ENCODE assay signal across 26 cellular contexts in genomic region chr10:98125940-98126631, GRCh38. TPM values are rescaled to one million over a fixed set of nuclear protein-coding genes. Genes with fewer than 3 reads are reported as not detected.
DNase-seq lines count a peak whose midpoint lies in the region; ATAC-seq, FAIRE-seq and TF ChIP-seq lines count a peak whose summit lies in the region.
"Had no signal": no experiment of that assay in that cellular context is flagged by ENCODE, and none has a peak within 500 bp of the region (broad histone marks: within the 10 kb centered on the region; RNA-seq: fewer than 3 reads in every experiment).

No MANE protein-coding gene starts in this region.

- H4K91ac ChIP-seq in H1 (replicated peaks; ENCODE audit: insufficient read length, low read length) = no peak overlapping the region

- H3K4me1 ChIP-seq in H1 (replicated peaks in 1 of 4; ENCODE audit: control insufficient read depth in 3 of 4, insufficient read depth in 4 of 4, low read length in 3 of 4) = no peaks in the 10 kb centered on the region
- H3K4me1 ChIP-seq in psoas muscle = no peaks in the 10 kb centered on the region
- H3K4me1 ChIP-seq: esophagus squamous epithelium, tibial artery had no signal

- no peak overlapping the region for H2BK15ac ChIP-seq in H1 (ENCODE audit: low read length)

- CTCF ChIA-PET in H1 (lab: Charles Lee; ENCODE audit: partially characterized antibody) = interaction anchor here (0.9 to 1.2 kb wide), 2 partner anchors 8 to 44 kb away, joined by 3 to 4 read pairs; partner anchors contain the start of gene R3HCC1L

- no peak for FAIRE-seq in H1 (lab: Jason Lieb, UNC)
- FAIRE-seq in urothelium cell line (lab: Jason Lieb, UNC) = peak; percentile 72
- FAIRE-seq: A204.1, colon had no signal

- no peak overlapping the region for H3K4ac ChIP-seq in H1 (replicated peaks; ENCODE audit: insufficient read length, low read depth, low read length)

- H4K20me1 ChIP-seq in H1 (replicated peaks in 1 of 2; ENCODE audit: control insufficient read depth in 1 of 2, insufficient read depth in 2 of 2, low read length in 2 of 2) = no peaks in the 10 kb centered on the region

- peak; percentile 33 for DNase-seq in NCI-H2171 treated with DMSO at 0.1 percent for 48 hours (lab: John Stamatoyannopoulos, UW)
- no peak for DNase-seq in NCI-H2171 (lab: John Stamatoyannopoulos, UW)
- DNase-seq in MG63 = peak; percentile 20
- DNase-seq in H1 (ENCODE audit: low read depth in 1 of 2, low spot score in 2 of 2) = no peak
- peak; percentile 29 for DNase-seq in urothelium cell line (ENCODE audit: low spot score)
- no peak for DNase-seq in iPS-NIHi11 (ENCODE audit: low spot score)
- no peak for DNase-seq in psoas muscle
- DNase-seq: activated CD8-positive, alpha-beta T cell treated with anti-CD3 and anti-CD28 coated beads, Interleukin-2, amount 10 ng/mL, durations not matched to agents 7 days and 5 days; activated gamma-delta T cell treated with Interleukin-2 at 50 U/mL for 16 hours; brain microvascular endothelial cell; C1 segment of cervical spinal cord; esophagus squamous epithelium; kidney glomerular epithelial cell; NCI-H1105; NCI-H2081 treated with DMSO at 0.1 percent for 48 hours; nucleus accumbens; RPMI8226; stimulated activated CD4-positive, alpha-beta T cell treated with anti-CD3 and anti-CD28 coated beads, Interleukin-12 subunit alpha, Interleukin-12 subunit beta, amount 100 ng/mL, for 4 hours; stimulated activated naive CD8-positive, alpha-beta T cell treated with anti-CD3 and anti-CD28 coated beads, Interleukin-15, amount 100 ng/mL, for 72 hours; tibial artery had no signal

- TF ChIP-seq CTCF in H1 (IDR thresholded peaks at IDR 0.05; ENCODE audit: control extremely low read depth in 1 of 3, insufficient read depth in 1 of 3, low read depth in 1 of 3, low read length in 3 of 3) = no peak
- TF ChIP-seq CTCF in psoas muscle (IDR thresholded peaks at IDR 0.05) = no peak

- H2BK12ac ChIP-seq in H1 (ENCODE audit: low read depth, low read length) = no peak overlapping the region

- H3K4me2 ChIP-seq in H1 (ENCODE audit: insufficient read depth in 1 of 2, low read depth in 2 of 2, low read length in 2 of 2) = no peak overlapping the region

- H3K14ac ChIP-seq in H1 (ENCODE audit: insufficient read length) = no peak overlapping the region

- H3K27me3 ChIP-seq in MG63 (peaks cover 2% of the 10 kb centered on the region; the same call in 1 of the 2 replicates), H1 (replicated peaks in 1 of 4; ENCODE audit: control insufficient read depth in 3 of 4, extremely low read depth in 1 of 4, insufficient read depth in 3 of 4, low read length in 3 of 4) (no peaks in the 10 kb centered on the region), psoas muscle (ENCODE audit: insufficient read depth in 3 of 3, low read length in 2 of 3) (no peaks in the 10 kb centered on the region)
- H3K27me3 ChIP-seq: brain microvascular endothelial cell had no signal

- H3K23ac ChIP-seq in H1 (ENCODE audit: insufficient read length) = no peak overlapping the region

- no peak for TF ChIP-seq EP300 in H1 (IDR thresholded peaks at IDR 0.05; ENCODE audit: borderline replicate concordance in 1 of 2, low read depth in 2 of 2, low read length in 2 of 2)

- TF ChIP-seq POLR2A in H1 (IDR thresholded peaks at IDR 0.05; ENCODE audit: control extremely low read depth in 1 of 2, low read depth in 2 of 2, low read length in 2 of 2) = no peak

- no peak overlapping the region for H2AK5ac ChIP-seq in H1 (ENCODE audit: low read depth, low read length)

- no peak overlapping the region for H3K9ac ChIP-seq in H1 (replicated peaks in 1 of 4; ENCODE audit: extremely low read depth in 1 of 4, low read depth in 3 of 4, low read length in 3 of 4)

- no peak overlapping the region for H3K56ac ChIP-seq in H1 (replicated peaks; ENCODE audit: insufficient read length, low read depth, low read length)

- intact Hi-C loops in psoas muscle (cut with DNase I) = no loop called here

- H3K23me2 ChIP-seq in H1 (ENCODE audit: low read depth, low read length) = no peaks in the 10 kb centered on the region

- H3K27ac ChIP-seq in H1 (ENCODE audit: low read depth, low read length) = no peak overlapping the region
- no peak overlapping the region for H3K27ac ChIP-seq in psoas muscle
- H3K27ac ChIP-seq: brain microvascular endothelial cell, esophagus squamous epithelium, tibial artery had no signal

- no peak overlapping the region for H2BK5ac ChIP-seq in H1 (ENCODE audit: low read depth, low read length)

- H4K5ac ChIP-seq in H1 (ENCODE audit: insufficient read length, low read depth, low read length) = no peak overlapping the region

- TF ChIP-seq RAD21 in H1 (IDR thresholded peaks at IDR 0.05 in 1 of 2, conservative IDR thresholded peaks at IDR 0.05 in 1 of 2; ENCODE audit: low read depth in 2 of 2, low read length in 2 of 2) = no peak

- ATAC-seq in psoas muscle = no peak
- ATAC-seq in HG02981 (IDR thresholded peaks at IDR 0.05; ENCODE audit: unreplicated experiment) = no peak
- ATAC-seq: activated CD4-positive, CD25-positive, alpha-beta regulatory T cell treated with anti-CD3 and anti-CD28 coated beads, Interleukin-2, amount 50 U/mL, for 24 hours; activated CD8-positive, alpha-beta T cell treated with anti-CD3 and anti-CD28 coated beads, Interleukin-2, amount 10 ng/mL, durations not matched to agents 7 days and 5 days; stimulated activated naive CD8-positive, alpha-beta T cell treated with anti-CD3 and anti-CD28 coated beads, Interleukin-15, amount 100 ng/mL, for 72 hours had no signal

- peaks cover 2% of the 10 kb centered on the region; the same call in 1 of the 2 replicates for H3K9me3 ChIP-seq in MG63
- H3K9me3 ChIP-seq in H1 (ENCODE audit: insufficient read depth in 2 of 2, low read depth in 1 of 2, low read length in 1 of 2) = peaks cover 9 to 10% of the 10 kb centered on the region in 2 experiments; a peak in 2 of 4 replicates
- no peaks in the 10 kb centered on the region for H3K9me3 ChIP-seq in psoas muscle

- no peaks in the 10 kb centered on the region for H3K79me2 ChIP-seq in H1 (ENCODE audit: control insufficient read depth in 1 of 2, insufficient read depth in 2 of 2, low read length in 2 of 2)

- H3K18ac ChIP-seq in H1 (ENCODE audit: extremely low read depth, low read length) = no peak overlapping the region

- H3K79me1 ChIP-seq in H1 (ENCODE audit: low read depth, low read length) = no peaks in the 10 kb centered on the region

- H4K8ac ChIP-seq in H1 (ENCODE audit: extremely low read depth, insufficient read depth, low read length) = no peak overlapping the region

- POLR2A ChIA-PET in H1 (lab: Charles Lee; ENCODE audit: partially characterized antibody) = interaction anchor here (1.1 kb wide), 1 partner anchor 10 kb away, joined by 3 read pairs; no protein-coding TSS in a partner anchor

- peak overlapping the region; percentile 85 for H2AFZ ChIP-seq in H1 (ENCODE audit: low read length)

- H3K4me3 ChIP-seq in MG63 (no peak overlapping the region), H1 (ENCODE audit: extremely low read depth in 1 of 4, insufficient read depth in 2 of 4, low read depth in 3 of 4, low read length in 4 of 4) (no peak overlapping the region), psoas muscle (no peak overlapping the region)
- H3K4me3 ChIP-seq: esophagus squamous epithelium, HAP-1, lung, tibial artery had no signal

- WGBS in H1 (ENCODE audit: extremely low coverage in 1 of 2, insufficient coverage in 1 of 2, insufficient read length in 1 of 2, insufficient replicate concordance in 2 of 2, low coverage in 1 of 2, low lambda C conversion rate in 2 of 2, missing lambda C conversion rate in 1 of 2), 2 experiments = 84% methylated on average over 6 of the region's 6 CpGs; no CpG with 5 or more reads in 1 of the 2 experiments
- 65 to 71% (median 68%) methylated on average over 6 of the region's 6 CpGs for WGBS in psoas muscle, 3 donors

- no peak overlapping the region for H2BK20ac ChIP-seq in H1 (ENCODE audit: low read length)

- H3K36me3 ChIP-seq in MG63 (no peaks in the 10 kb centered on the region), H1 (ENCODE audit: control insufficient read depth in 2 of 4, insufficient read depth in 4 of 4, low read length in 3 of 4) (no peaks in the 10 kb centered on the region), psoas muscle (ENCODE audit: insufficient read depth in 1 of 2, low read depth in 1 of 2) (no peaks in the 10 kb centered on the region)
- H3K36me3 ChIP-seq: brain microvascular endothelial cell, esophagus squamous epithelium, HAP-1, tibial artery had no signal

- no peak overlapping the region for H2BK120ac ChIP-seq in H1 (replicated peaks; ENCODE audit: low read depth, low read length)

TF ChIP-seq in H1, 55 proteins besides CTCF, POLR2A, EP300 and RAD21 (continues in another document):
- TF ChIP-seq GABPA (IDR thresholded peaks at IDR 0.05; ENCODE audit: borderline replicate concordance, insufficient read depth, low read length) (no peak), YY1 (IDR thresholded peaks at IDR 0.05; ENCODE audit: low read depth, low read length) (0 out of 2 replicates have a peak, but pooled peaks have one; percentile 41), ZNF274 (IDR thresholded peaks at IDR 0.05; ENCODE audit: borderline replicate concordance, extremely low read depth, low read length) (no peak), USF2 (IDR thresholded peaks at IDR 0.05; ENCODE audit: low read length) (no peak)
- TF ChIP-seq, protein P1, sequence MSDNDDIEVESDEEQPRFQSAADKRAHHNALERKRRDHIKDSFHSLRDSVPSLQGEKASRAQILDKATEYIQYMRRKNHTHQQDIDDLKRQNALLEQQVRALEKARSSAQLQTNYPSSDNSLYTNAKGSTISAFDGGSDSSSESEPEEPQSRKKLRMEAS (IDR thresholded peaks at IDR 0.05) = no peak

RNA-seq across cellular contexts. Expression of gene R3HCC1L, which starts 8.4 kb away (rescaled TPM):
- total RNA-seq in MG63 (2014; rRNA removed; shearing (Covaris generic); ENCODE audit: low replicate concordance) = 6.3 and 7.1 TPM in 2 replicates
- 13.9 and 16.6 TPM in 2 replicates for total RNA-seq in H1 (2021; fragmentation: NEBNext Ultra II Directional; extraction: Animal tissue kit (Norgen Biotek cat#: 25700))
- 4.6 and 6.9 TPM in 2 replicates for polyA plus RNA-seq in H1 (2011; rRNA removed)
- 10.4 TPM for polyA plus RNA-seq in H1 (2011; cell fraction: cytosol; rRNA removed)
- polyA plus RNA-seq in H1 (2011; cell fraction: nucleus; rRNA removed) = 4.4 TPM
- polyA plus RNA-seq in H1 (2012, experiment 1 of 2) = 13.7 to 15.7 TPM (median 14.7 TPM) in 4 replicates
- 0.66 TPM for polyA plus RNA-seq in H1 (2012, experiment 2 of 2)
- 12.1 TPM for polyA plus RNA-seq in H1 (2013, experiment 1 of 2)
- 11.9 TPM for polyA plus RNA-seq in H1 (2013, experiment 2 of 2)
- polyA minus RNA-seq in H1 (2011; rRNA and poly(A)+ RNA removed) = 18.1 and 24.4 TPM in 2 replicates
- 11.7 TPM for polyA minus RNA-seq in H1 (2011; cell fraction: cytosol; rRNA and poly(A)+ RNA removed)
- polyA minus RNA-seq in H1 (2011; cell fraction: nucleus; rRNA and poly(A)+ RNA removed) = 24.7 TPM
- total RNA-seq in psoas muscle = 10 to 100 TPM in 1 of 4 donors, 1 to 10 TPM in 3; 5.2 to 10.3 (median 5.7) TPM
- polyA plus RNA-seq in psoas muscle = 10 to 100 TPM in 2 of 3 donors, 1 to 10 TPM in 1; 6.2 to 18.3 (median 11.4) TPM

Comparison
In these comparisons a context has a peak if more than half of its experiments do, and no peak if none do; other contexts are left out.
1. DNase-seq: peak in NCI-H2171 treated with DMSO at 0.1 percent for 48 hours (single experiment), MG63 (single experiment) and urothelium cell line (single experiment); none in NCI-H2171 (single experiment), H1 (0 of 2), iPS-NIHi11 (single experiment) and psoas muscle (0 of 2).